In the genomic region with DNA sequence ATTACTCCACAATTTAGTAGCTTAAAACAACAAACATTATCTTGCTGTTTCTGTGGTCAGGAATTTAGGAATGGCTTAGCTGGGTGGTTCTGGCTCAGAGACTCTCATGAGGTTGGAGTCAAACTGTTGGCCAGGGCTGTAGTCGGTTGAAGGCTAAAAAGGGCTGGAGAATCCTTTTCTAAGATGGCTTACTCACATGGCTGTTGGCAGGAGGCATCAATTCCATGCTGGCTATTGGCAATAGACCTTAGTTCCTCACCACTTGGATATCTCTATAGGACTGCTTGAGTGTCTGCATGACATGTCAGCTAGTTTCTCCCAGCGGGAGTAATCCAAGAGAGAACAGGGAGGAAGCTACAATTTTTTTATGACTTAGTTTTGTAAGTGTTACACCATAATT, we compare ENCODE assay signal across 22 cellular contexts. TPM values are rescaled to one million over a fixed set of nuclear protein-coding genes. Genes with fewer than 3 reads are reported as not detected.
A peak's percentile ranks its signal among the peaks of the same experiment; 100 is the strongest.
DNase-seq lines count a peak whose midpoint lies in the region; ATAC-seq and TF ChIP-seq lines count a peak whose summit lies in the region.
"Had no signal": no experiment of that assay in that cellular context is flagged by ENCODE, and none has a peak within 500 bp of the region (broad histone marks: within the 10 kb centered on the region; RNA-seq: fewer than 3 reads in every experiment).

No MANE protein-coding gene starts in this region.

- no peak overlapping the region for H3K4me3 ChIP-seq in left ventricle myocardium inferior
- no peak overlapping the region for H3K4me3 ChIP-seq in esophagus muscularis mucosa
- no peak overlapping the region for H3K4me3 ChIP-seq in osteoblast (ENCODE audit: insufficient read depth, low read length)
- H3K4me3 ChIP-seq: breast epithelium, heart right ventricle, K562, pancreas had no signal

- TF ChIP-seq EP300 in esophagus muscularis mucosa (IDR thresholded peaks at IDR 0.05) = no peak

- H3K79me2 ChIP-seq in osteoblast (ENCODE audit: insufficient read depth, low read length) = no peaks in the 10 kb centered on the region

- TF ChIP-seq CTCF in left ventricle myocardium inferior (IDR thresholded peaks at IDR 0.05; ENCODE audit: borderline replicate concordance) (no peak), esophagus muscularis mucosa (IDR thresholded peaks at IDR 0.05) (no peak), osteoblast (IDR thresholded peaks at IDR 0.05; ENCODE audit: extremely low read depth, low read depth, low read length) (no peak)

- H4K20me1 ChIP-seq in osteoblast (ENCODE audit: insufficient read depth, low read length) = no peaks in the 10 kb centered on the region

- H3K4me1 ChIP-seq in left ventricle myocardium inferior = peaks cover 6% of the 10 kb centered on the region
- H3K4me1 ChIP-seq in esophagus muscularis mucosa = peaks cover 5 to 38% (median 34%) of the 10 kb centered on the region in 4 donors
- H3K4me1 ChIP-seq in osteoblast (ENCODE audit: insufficient read depth, low read length) = peaks cover 32% of the 10 kb centered on the region
- H3K4me1 ChIP-seq: breast epithelium, pancreas had no signal

- no peak overlapping the region for H2AFZ ChIP-seq in osteoblast (ENCODE audit: low read length)

- peaks cover 9% of the 10 kb centered on the region for H3K9me3 ChIP-seq in left ventricle myocardium inferior (replicated peaks)
- H3K9me3 ChIP-seq in esophagus muscularis mucosa = no peaks in the 10 kb centered on the region
- H3K9me3 ChIP-seq in osteoblast (ENCODE audit: low read depth, low read length) = no peaks in the 10 kb centered on the region
- H3K9me3 ChIP-seq: breast epithelium, pancreas had no signal

- H3K27me3 ChIP-seq in left ventricle myocardium inferior (ENCODE audit: low read depth) = no peaks in the 10 kb centered on the region
- H3K27me3 ChIP-seq in esophagus muscularis mucosa = no peaks in the 10 kb centered on the region
- H3K27me3 ChIP-seq in osteoblast (ENCODE audit: insufficient read depth, low read length) = no peaks in the 10 kb centered on the region
- H3K27me3 ChIP-seq: breast epithelium, heart right ventricle, pancreas had no signal

- DNase-seq in left cardiac atrium (peak; percentile 41), left ventricle myocardium inferior (no peak), esophagus muscularis mucosa (ENCODE audit: extremely low spot score) (peak; percentile 84), osteoblast (ENCODE audit: insufficient read length, low spot score, missing footprints) (no peak), germinal center (ENCODE audit: low spot score) (no peak)
- no peak for DNase-seq in stimulated activated CD4-positive, alpha-beta T cell treated with anti-CD3 and anti-CD28 coated beads, Interleukin-2, amount 100 ng/mL, for 48 hours
- DNase-seq: ACHN; activated naive CD4-positive, alpha-beta T cell treated with anti-CD3 and anti-CD28 coated beads, Interleukin-2, amount 10 ng/mL, durations not matched to agents 7 days and 5 days; activated T-cell treated with anti-CD3 and anti-CD28 coated beads for 4 hours; erythroblast; heart right ventricle; MV-4-11; naive B cell; NCI-H187; pancreas; SIG-M5 had no signal

- no peak overlapping the region for H3K4me2 ChIP-seq in osteoblast (ENCODE audit: insufficient read depth, low read length)

- ATAC-seq in left cardiac atrium (peak in 1 of 2 donors; percentile 52), GM21367 (IDR thresholded peaks at IDR 0.05; ENCODE audit: unreplicated experiment) (no peak), GM21360 (IDR thresholded peaks at IDR 0.05; ENCODE audit: unreplicated experiment) (no peak)
- ATAC-seq: HCT116, K562 had no signal

- H3K36me3 ChIP-seq in left ventricle myocardium inferior (no peaks in the 10 kb centered on the region), esophagus muscularis mucosa (no peaks in the 10 kb centered on the region), osteoblast (ENCODE audit: insufficient read depth, low read length) (no peaks in the 10 kb centered on the region)
- H3K36me3 ChIP-seq: breast epithelium, pancreas had no signal

- 77% methylated on average over 2 of the region's 2 CpGs for WGBS in esophagus muscularis mucosa

- intact Hi-C loops in left cardiac atrium (cut with DNase I) = loop anchor here in 1 of 2 donors (5.0 kb wide), 1 partner anchor 80 kb away; no protein-coding TSS in a partner anchor
- intact Hi-C loops in left ventricle myocardium inferior (cut with micrococcal nuclease) = no loop called here
- intact Hi-C loops in esophagus muscularis mucosa (cut with DNase I) = no loop called here

- H3K27ac ChIP-seq in left ventricle myocardium inferior (replicated peaks) (no peak overlapping the region), esophagus muscularis mucosa (replicated peaks in 1 of 4) (peak overlapping the region; percentile 71 to 76 (median 73)), osteoblast (ENCODE audit: low read depth, low read length) (peak overlapping the region; percentile 78)
- H3K27ac ChIP-seq: breast epithelium, heart right ventricle, HL-60, pancreas had no signal

- no peak for TF ChIP-seq POLR2A in esophagus muscularis mucosa (IDR thresholded peaks at IDR 0.05; ENCODE audit: low read depth)

RNA-seq across cellular contexts. Expression of a gene that starts 6.6 kb away (rescaled TPM):
- total RNA-seq in left cardiac atrium (1 to 10 TPM; 5.7 to 6.8 TPM), left ventricle myocardium inferior (2.6 TPM), esophagus muscularis mucosa (10 to 100 TPM in 1 of 4 donors, 1 to 10 TPM in 3; 4.0 to 12.9 (median 7.1) TPM), osteoblast (5.3 and 6.9 TPM in 2 replicates)

Comparison
In these comparisons a context has a peak if more than half of its experiments do, and no peak if none do; other contexts are left out.
1. DNase-seq: peak in left cardiac atrium (single experiment) and esophagus muscularis mucosa (single experiment); none in left ventricle myocardium inferior (single experiment), osteoblast (single experiment), stimulated activated CD4-positive, alpha-beta T cell treated with anti-CD3 and anti-CD28 coated beads, Interleukin-2, amount 100 ng/mL, for 48 hours (0 of 2) and germinal center (single experiment).